23 cellular contexts compared by ENCODE assay signal in genomic region chr5:82730862-82731261, GRCh38.
DNase-seq lines count a peak whose midpoint lies in the region; ATAC-seq, FAIRE-seq and TF ChIP-seq lines count a peak whose summit lies in the region.
"Had no signal": no experiment of that assay in that cellular context is flagged by ENCODE, and none has a peak within 500 bp of the region (broad histone marks: within the 10 kb centered on the region; RNA-seq: fewer than 3 reads in every experiment).

No MANE protein-coding gene starts in this region.

- H3K79me1 ChIP-seq in neuronal stem cell (ENCODE audit: low read depth, low read length), result no peaks in the 10 kb centered on the region

- WGBS in GM12878 (ENCODE audit: insufficient coverage, insufficient replicate concordance, low lambda C conversion rate, missing lambda C conversion rate), result 64% methylated on average over 7 of the region's 7 CpGs
- WGBS in neuronal stem cell (ENCODE audit: extremely low coverage in 2 of 2, insufficient read length in 2 of 2, insufficient replicate concordance in 1 of 2), 2 donors, result no CpG with 5 or more reads among the region's 7 CpGs

- CTCF ChIA-PET in Calu3 (lab: Charles Lee), result no interaction called here
- CTCF ChIA-PET in GM12878 (lab: Yijun Ruan, JAX), result no interaction called here
- CTCF ChIA-PET in activated naive CD4-positive, alpha-beta T cell treated with anti-CD3 and anti-CD28 coated beads, Interleukin-2, amount 10 ng/mL, durations not matched to agents 7 days and 5 days (lab: Charles Lee), result no interaction called here

- RAD21 ChIA-PET in GM12878 (lab: Charles Lee; ENCODE audit: unreplicated experiment), result interaction anchor here (1.2 kb wide), 1 partner anchor 91 kb away, joined by 3 read pairs; no protein-coding TSS in a partner anchor

- no peaks in the 10 kb centered on the region for H3K27me3 Mint-ChIP-seq in Calu3 (ENCODE audit: unreplicated experiment)
- H3K27me3 Mint-ChIP-seq in activated naive CD4-positive, alpha-beta T cell treated with anti-CD3 and anti-CD28 coated beads, Interleukin-2, amount 10 ng/mL, durations not matched to agents 7 days and 5 days, result peaks cover 3% of the 10 kb centered on the region
- H3K27me3 Mint-ChIP-seq: CD4-positive, CD25-positive, alpha-beta regulatory T cell had no signal

- H3K4me1 Mint-ChIP-seq in Calu3 (ENCODE audit: low read depth, unreplicated experiment), result peaks cover 48% of the 10 kb centered on the region
- H3K4me1 Mint-ChIP-seq in activated naive CD4-positive, alpha-beta T cell treated with anti-CD3 and anti-CD28 coated beads, Interleukin-2, amount 10 ng/mL, durations not matched to agents 7 days and 5 days, result peaks cover 3% of the 10 kb centered on the region
- H3K4me1 Mint-ChIP-seq: CD4-positive, CD25-positive, alpha-beta regulatory T cell had no signal

- no peaks in the 10 kb centered on the region for H3K36me3 ChIP-seq in GM12878 (ENCODE audit: control insufficient read depth in 2 of 2, insufficient read depth in 2 of 2, low read length in 1 of 2)
- no peaks in the 10 kb centered on the region for H3K36me3 ChIP-seq in neuronal stem cell (replicated peaks in 1 of 2; ENCODE audit: control insufficient read depth in 2 of 2, insufficient read depth in 2 of 2, low read length in 2 of 2)
- H3K36me3 ChIP-seq in HAP-1 (replicated peaks), result no peaks in the 10 kb centered on the region
- H3K36me3 ChIP-seq: BE2C had no signal

- peaks cover 10% of the 10 kb centered on the region for H3K9me3 Mint-ChIP-seq in Calu3 (ENCODE audit: low read depth, unreplicated experiment)
- H3K9me3 Mint-ChIP-seq in activated naive CD4-positive, alpha-beta T cell treated with anti-CD3 and anti-CD28 coated beads, Interleukin-2, amount 10 ng/mL, durations not matched to agents 7 days and 5 days, result peaks cover 2% of the 10 kb centered on the region

- no peak overlapping the region for H3K27ac ChIP-seq in GM12878 (ENCODE audit: control insufficient read depth, insufficient read depth)
- H3K27ac ChIP-seq in neuronal stem cell (replicated peaks; ENCODE audit: low read length), result no peak overlapping the region
- H3K27ac ChIP-seq: HL-60 had no signal

- H4K8ac ChIP-seq in neuronal stem cell (ENCODE audit: low read depth, low read length), result no peak overlapping the region

- TF ChIP-seq POLR2A in GM12878 (IDR thresholded peaks at IDR 0.05; ENCODE audit: low read depth, low read length), result no peak

- H3K4me2 ChIP-seq in GM12878 (ENCODE audit: control insufficient read depth, insufficient read depth), result no peak overlapping the region
- H3K4me2 ChIP-seq in neuronal stem cell (ENCODE audit: insufficient read depth, low read length, poor library complexity, severe bottlenecking), result no peak overlapping the region

- POLR2A ChIA-PET in GM12878 (lab: Charles Lee), result no interaction called here

- SMC1A ChIA-PET in GM12878 (lab: Charles Lee; ENCODE audit: uncharacterized antibody, unreplicated experiment), result interaction anchor here (1.0 kb wide), 1 partner anchor 8 kb away, joined by 4 read pairs; no protein-coding TSS in a partner anchor

- H3K4me1 ChIP-seq in GM12878 (ENCODE audit: control insufficient read depth, insufficient read depth, low read length), result no peaks in the 10 kb centered on the region
- H3K4me1 ChIP-seq in neuronal stem cell (ENCODE audit: control insufficient read depth in 2 of 2, insufficient read depth in 1 of 2, low read depth in 1 of 2, low read length in 2 of 2), result peaks cover 0 to 11% of the 10 kb centered on the region in 2 donors
- H3K4me1 ChIP-seq in HAP-1, result no peaks in the 10 kb centered on the region
- H3K4me1 ChIP-seq: BE2C had no signal

- no peak overlapping the region for H3K4me3 ChIP-seq in GM12878
- H3K4me3 ChIP-seq in neuronal stem cell (ENCODE audit: low read length in 2 of 2), result no peak overlapping the region
- no peak overlapping the region for H3K4me3 ChIP-seq in HAP-1

- no peak overlapping the region for H2BK12ac ChIP-seq in neuronal stem cell (ENCODE audit: low read length)

- BruUV-seq in Calu3 (replicated peaks; lab: Mats Ljungman, UMichigan) (no TSS peak), GM12878 (replicated peaks; lab: Mats Ljungman, UMichigan) (no TSS peak)

- no peaks in the 10 kb centered on the region for H3K79me2 ChIP-seq in GM12878 (ENCODE audit: control insufficient read depth, insufficient read depth, low read length)

- no peaks in the 10 kb centered on the region for H3K27me3 ChIP-seq in GM12878 (replicated peaks in 1 of 2; ENCODE audit: control insufficient read depth in 2 of 2, insufficient read depth in 2 of 2, low read length in 1 of 2)
- no peaks in the 10 kb centered on the region for H3K27me3 ChIP-seq in neuronal stem cell (ENCODE audit: control insufficient read depth in 3 of 3, insufficient read depth in 3 of 3, low read depth in 1 of 3, low read length in 3 of 3)
- no peaks in the 10 kb centered on the region for H3K27me3 ChIP-seq in HAP-1 (ENCODE audit: low read depth)
- H3K27me3 ChIP-seq: BE2C had no signal

- no peak overlapping the region for H3K14ac ChIP-seq in neuronal stem cell (ENCODE audit: low read length)

- DNase-seq in Calu3 (peak; percentile 32), HT-29 (ENCODE audit: low spot score) (peak; percentile 48), GM12878 (ENCODE audit: low read depth, low spot score) (no peak), neuronal stem cell (ENCODE audit: low spot score) (no peak), DMS153 treated with DMSO at 0.1 percent for 48 hours (lab: John Stamatoyannopoulos, UW; ENCODE audit: unreplicated experiment) (no peak), HAP-1 (ENCODE audit: low spot score in 2 of 2) (no peak)
- DNase-seq in activated naive CD4-positive, alpha-beta T cell treated with anti-CD3 and anti-CD28 coated beads, Interleukin-2, amount 10 ng/mL, durations not matched to agents 7 days and 5 days, result no peak
- DNase-seq: BE2C; CD4-positive, CD25-positive, alpha-beta regulatory T cell; COR-L47; MV-4-11; NCI-H1694 treated with DMSO at 0.1 percent for 48 hours; NCI-H524; NCI-H82; PC-3; RPMI8226; SHP77 treated with DMSO at 0.1 percent for 48 hours had no signal

- H4K20me1 ChIP-seq in GM12878 (ENCODE audit: control insufficient read depth, insufficient read depth), result no peaks in the 10 kb centered on the region

- FAIRE-seq in GM12878 (lab: Jason Lieb, UNC), result no peak
- FAIRE-seq: A204.1, GM12891, GM18507, H54 had no signal

- intact Hi-C loops in Calu3 (cut with micrococcal nuclease; ENCODE audit: unreplicated experiment) (loop anchor here (10.0 kb wide), 2 partner anchors 376 to 834 kb away; no protein-coding TSS in a partner anchor), GM12878 (cut with micrococcal nuclease; ENCODE audit: unreplicated experiment) (no loop called here)

- in situ Hi-C loops in GM12878 (cut with MboI) (no loop called here), HAP-1 (cut with MboI; ENCODE audit: low sequenced_read_pairs) (no loop called here)

- no peak for TF ChIP-seq RAD21 in GM12878 (IDR thresholded peaks at IDR 0.05; ENCODE audit: insufficient read depth, low read depth, low read length)

- no peak overlapping the region for H3K18ac ChIP-seq in neuronal stem cell (ENCODE audit: low read length)

- no peak overlapping the region for H3K4ac ChIP-seq in neuronal stem cell (ENCODE audit: low read length)

- TF ChIP-seq CTCF in Calu3 (IDR thresholded peaks at IDR 0.05; ENCODE audit: unreplicated experiment) (no peak), GM12878 (IDR thresholded peaks at IDR 0.05 in 2 of 3, conservative IDR thresholded peaks at IDR 0.05 in 1 of 3; ENCODE audit: control insufficient read depth in 2 of 3, extremely low read depth in 1 of 3, insufficient read depth in 1 of 3, low read depth in 3 of 3, low read length in 3 of 3) (no peak)

- H2BK120ac ChIP-seq in neuronal stem cell (ENCODE audit: low read depth, low read length), result no peak overlapping the region

- H3K9me3 ChIP-seq in GM12878 (replicated peaks; ENCODE audit: control insufficient read depth, insufficient read depth, low read length) (no peaks in the 10 kb centered on the region; the same call in 2 of the 3 replicates), neuronal stem cell (replicated peaks in 1 of 2; ENCODE audit: control insufficient read depth in 2 of 2, insufficient read depth in 1 of 2, low read depth in 1 of 2, low read length in 2 of 2) (peaks cover 0 to 4% of the 10 kb centered on the region in 2 donors), HAP-1 (no peaks in the 10 kb centered on the region)
- H3K9me3 ChIP-seq: BE2C had no signal

- H3K4me3 Mint-ChIP-seq in Calu3 (ENCODE audit: low read depth, unreplicated experiment), result peak overlapping the region; percentile 57
- H3K4me3 Mint-ChIP-seq in activated naive CD4-positive, alpha-beta T cell treated with anti-CD3 and anti-CD28 coated beads, Interleukin-2, amount 10 ng/mL, durations not matched to agents 7 days and 5 days, result no peak overlapping the region
- H3K4me3 Mint-ChIP-seq: CD4-positive, CD25-positive, alpha-beta regulatory T cell had no signal

- H3K36me3 Mint-ChIP-seq in Calu3 (ENCODE audit: insufficient read depth, unreplicated experiment), result peaks cover 9% of the 10 kb centered on the region
- H3K36me3 Mint-ChIP-seq in activated naive CD4-positive, alpha-beta T cell treated with anti-CD3 and anti-CD28 coated beads, Interleukin-2, amount 10 ng/mL, durations not matched to agents 7 days and 5 days, result no peaks in the 10 kb centered on the region
- H3K36me3 Mint-ChIP-seq: CD4-positive, CD25-positive, alpha-beta regulatory T cell had no signal

- peak; percentile 42 for ATAC-seq in GM12878
- ATAC-seq: PC-3, SK-N-SH treated with all-trans-retinoic acid at 6 μM for 48 hours had no signal

- peak overlapping the region; percentile 84 for H3K27ac Mint-ChIP-seq in Calu3 (ENCODE audit: unreplicated experiment)
- H3K27ac Mint-ChIP-seq in activated naive CD4-positive, alpha-beta T cell treated with anti-CD3 and anti-CD28 coated beads, Interleukin-2, amount 10 ng/mL, durations not matched to agents 7 days and 5 days, result no peak overlapping the region
- H3K27ac Mint-ChIP-seq: CD4-positive, CD25-positive, alpha-beta regulatory T cell had no signal

- H3K9ac ChIP-seq in GM12878 (ENCODE audit: control insufficient read depth, insufficient read depth, low read length), result no peak overlapping the region
- H3K9ac ChIP-seq in neuronal stem cell (ENCODE audit: low read depth, low read length, poor library complexity), result no peak overlapping the region

- no peak overlapping the region for H2BK15ac ChIP-seq in neuronal stem cell (ENCODE audit: low read length)

- H4K91ac ChIP-seq in neuronal stem cell (ENCODE audit: low read depth, low read length, poor library complexity), result no peak overlapping the region

- TF ChIP-seq EP300 in GM12878 (IDR thresholded peaks at IDR 0.05; ENCODE audit: borderline replicate concordance in 1 of 2, control insufficient read depth in 1 of 2, low read depth in 2 of 2, low read length in 2 of 2), result no peak

- no peak overlapping the region for H2AK5ac ChIP-seq in neuronal stem cell (ENCODE audit: low read depth, low read length)

- H2AFZ ChIP-seq in GM12878 (ENCODE audit: control insufficient read depth, low read depth, low read length) (no peak overlapping the region), neuronal stem cell (ENCODE audit: low read length) (peak overlapping the region; percentile 66)

- H3K23ac ChIP-seq in neuronal stem cell (ENCODE audit: low read depth, low read length, poor library complexity), result no peak overlapping the region

- no peak overlapping the region for H2BK5ac ChIP-seq in neuronal stem cell (ENCODE audit: low read length)

TF ChIP-seq in GM12878, 131 proteins besides CTCF, POLR2A, EP300 and RAD21 (continues in another document):
- TF ChIP-seq STAT3 (IDR thresholded peaks at IDR 0.05; ENCODE audit: low read depth, low read length) (no peak), CBX3 (IDR thresholded peaks at IDR 0.05; ENCODE audit: borderline replicate concordance, low read depth) (no peak)

Comparison
In these comparisons a context has a peak if more than half of its experiments do, and no peak if none do; other contexts are left out.
1. DNase-seq: peak in Calu3 (single experiment) and HT-29 (single experiment); none in GM12878 (single experiment), neuronal stem cell (single experiment), DMS153 treated with DMSO at 0.1 percent for 48 hours (single experiment), HAP-1 (0 of 2) and activated naive CD4-positive, alpha-beta T cell treated with anti-CD3 and anti-CD28 coated beads, Interleukin-2, amount 10 ng/mL, durations not matched to agents 7 days and 5 days (single experiment).